ENCODE assay signal across 2 cellular contexts in genomic region chr12:57840701-57841100, GRCh38.
TF ChIP-seq lines count a peak whose summit lies in the region.

No MANE protein-coding gene starts in this region.

TF ChIP-seq in IMR-90, 13 proteins besides CTCF, POLR2A, EP300 and RAD21:
- TF ChIP-seq MAZ (IDR thresholded peaks at IDR 0.05; ENCODE audit: borderline replicate concordance, low read depth, low read length) (no peak), SMC3 (IDR thresholded peaks at IDR 0.05; ENCODE audit: low read depth, low read length) (no peak), MAFK (IDR thresholded peaks at IDR 0.05; ENCODE audit: low read depth, low read length) (no peak), CHD1 (IDR thresholded peaks at IDR 0.05; ENCODE audit: low read depth, low read length) (no peak), RFX5 (IDR thresholded peaks at IDR 0.05; ENCODE audit: low read depth, low read length) (no peak), CEBPB (IDR thresholded peaks at IDR 0.05; ENCODE audit: low read depth, low read length) (no peak), FOS (IDR thresholded peaks at IDR 0.05; ENCODE audit: low read depth, low read length) (no peak), RCOR1 (IDR thresholded peaks at IDR 0.05; ENCODE audit: insufficient replicate concordance, low read length) (no peak), MXI1 (IDR thresholded peaks at IDR 0.05; ENCODE audit: borderline replicate concordance, low read depth, low read length) (no peak), BHLHE40 (IDR thresholded peaks at IDR 0.05; ENCODE audit: low read depth, low read length) (no peak), NFE2L2 (IDR thresholded peaks at IDR 0.05; ENCODE audit: low read depth, low read length) (no peak)
- TF ChIP-seq, protein P1, sequence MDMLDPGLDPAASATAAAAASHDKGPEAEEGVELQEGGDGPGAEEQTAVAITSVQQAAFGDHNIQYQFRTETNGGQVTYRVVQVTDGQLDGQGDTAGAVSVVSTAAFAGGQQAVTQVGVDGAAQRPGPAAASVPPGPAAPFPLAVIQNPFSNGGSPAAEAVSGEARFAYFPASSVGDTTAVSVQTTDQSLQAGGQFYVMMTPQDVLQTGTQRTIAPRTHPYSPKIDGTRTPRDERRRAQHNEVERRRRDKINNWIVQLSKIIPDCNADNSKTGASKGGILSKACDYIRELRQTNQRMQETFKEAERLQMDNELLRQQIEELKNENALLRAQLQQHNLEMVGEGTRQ (IDR thresholded peaks at IDR 0.05; ENCODE audit: low read depth, low read length): no peak
- TF ChIP-seq, protein P2, sequence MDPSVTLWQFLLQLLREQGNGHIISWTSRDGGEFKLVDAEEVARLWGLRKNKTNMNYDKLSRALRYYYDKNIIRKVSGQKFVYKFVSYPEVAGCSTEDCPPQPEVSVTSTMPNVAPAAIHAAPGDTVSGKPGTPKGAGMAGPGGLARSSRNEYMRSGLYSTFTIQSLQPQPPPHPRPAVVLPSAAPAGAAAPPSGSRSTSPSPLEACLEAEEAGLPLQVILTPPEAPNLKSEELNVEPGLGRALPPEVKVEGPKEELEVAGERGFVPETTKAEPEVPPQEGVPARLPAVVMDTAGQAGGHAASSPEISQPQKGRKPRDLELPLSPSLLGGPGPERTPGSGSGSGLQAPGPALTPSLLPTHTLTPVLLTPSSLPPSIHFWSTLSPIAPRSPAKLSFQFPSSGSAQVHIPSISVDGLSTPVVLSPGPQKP (IDR thresholded peaks at IDR 0.05; ENCODE audit: borderline replicate concordance, low read depth, low read length): no peak
TF ChIP-seq in IMR-90: peak in this region for 0.

TF ChIP-seq in H1, 55 proteins besides CTCF, POLR2A, EP300 and RAD21:
- TF ChIP-seq, protein P3, sequence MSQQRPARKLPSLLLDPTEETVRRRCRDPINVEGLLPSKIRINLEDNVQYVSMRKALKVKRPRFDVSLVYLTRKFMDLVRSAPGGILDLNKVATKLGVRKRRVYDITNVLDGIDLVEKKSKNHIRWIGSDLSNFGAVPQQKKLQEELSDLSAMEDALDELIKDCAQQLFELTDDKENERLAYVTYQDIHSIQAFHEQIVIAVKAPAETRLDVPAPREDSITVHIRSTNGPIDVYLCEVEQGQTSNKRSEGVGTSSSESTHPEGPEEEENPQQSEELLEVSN (IDR thresholded peaks at IDR 0.05): no peak
- TF ChIP-seq EGR1 (IDR thresholded peaks at IDR 0.05; ENCODE audit: borderline replicate concordance, low read depth, low read length): no peak
- no peak for TF ChIP-seq GABPA (IDR thresholded peaks at IDR 0.05; ENCODE audit: borderline replicate concordance, insufficient read depth, low read length)
- TF ChIP-seq MAFK (IDR thresholded peaks at IDR 0.05; ENCODE audit: low read depth, low read length): no peak
- no peak for TF ChIP-seq SP1 (IDR thresholded peaks at IDR 0.05; ENCODE audit: low read depth, low read length)
- TF ChIP-seq POU5F1 (IDR thresholded peaks at IDR 0.05; ENCODE audit: low read depth, low read length): no peak
- no peak for TF ChIP-seq BRCA1 (IDR thresholded peaks at IDR 0.05; ENCODE audit: low read depth, low read length)
- no peak for TF ChIP-seq HDAC6 (IDR thresholded peaks at IDR 0.05; ENCODE audit: low read depth, low read length)
- TF ChIP-seq KDM5A (IDR thresholded peaks at IDR 0.05; ENCODE audit: low read length): no peak
- no peak for TF ChIP-seq JUN (IDR thresholded peaks at IDR 0.05; ENCODE audit: low read depth, low read length)
- no peak for TF ChIP-seq CEBPB (IDR thresholded peaks at IDR 0.05; ENCODE audit: low read depth, low read length)
- TF ChIP-seq POLR2AphosphoS5 (IDR thresholded peaks at IDR 0.05; ENCODE audit: low read depth, low read length): no peak
- TF ChIP-seq RFX5 (IDR thresholded peaks at IDR 0.05; ENCODE audit: borderline replicate concordance, low read depth, low read length): no peak
- TF ChIP-seq SRF (IDR thresholded peaks at IDR 0.05; ENCODE audit: low read depth, low read length): no peak
- TF ChIP-seq, protein P4, sequence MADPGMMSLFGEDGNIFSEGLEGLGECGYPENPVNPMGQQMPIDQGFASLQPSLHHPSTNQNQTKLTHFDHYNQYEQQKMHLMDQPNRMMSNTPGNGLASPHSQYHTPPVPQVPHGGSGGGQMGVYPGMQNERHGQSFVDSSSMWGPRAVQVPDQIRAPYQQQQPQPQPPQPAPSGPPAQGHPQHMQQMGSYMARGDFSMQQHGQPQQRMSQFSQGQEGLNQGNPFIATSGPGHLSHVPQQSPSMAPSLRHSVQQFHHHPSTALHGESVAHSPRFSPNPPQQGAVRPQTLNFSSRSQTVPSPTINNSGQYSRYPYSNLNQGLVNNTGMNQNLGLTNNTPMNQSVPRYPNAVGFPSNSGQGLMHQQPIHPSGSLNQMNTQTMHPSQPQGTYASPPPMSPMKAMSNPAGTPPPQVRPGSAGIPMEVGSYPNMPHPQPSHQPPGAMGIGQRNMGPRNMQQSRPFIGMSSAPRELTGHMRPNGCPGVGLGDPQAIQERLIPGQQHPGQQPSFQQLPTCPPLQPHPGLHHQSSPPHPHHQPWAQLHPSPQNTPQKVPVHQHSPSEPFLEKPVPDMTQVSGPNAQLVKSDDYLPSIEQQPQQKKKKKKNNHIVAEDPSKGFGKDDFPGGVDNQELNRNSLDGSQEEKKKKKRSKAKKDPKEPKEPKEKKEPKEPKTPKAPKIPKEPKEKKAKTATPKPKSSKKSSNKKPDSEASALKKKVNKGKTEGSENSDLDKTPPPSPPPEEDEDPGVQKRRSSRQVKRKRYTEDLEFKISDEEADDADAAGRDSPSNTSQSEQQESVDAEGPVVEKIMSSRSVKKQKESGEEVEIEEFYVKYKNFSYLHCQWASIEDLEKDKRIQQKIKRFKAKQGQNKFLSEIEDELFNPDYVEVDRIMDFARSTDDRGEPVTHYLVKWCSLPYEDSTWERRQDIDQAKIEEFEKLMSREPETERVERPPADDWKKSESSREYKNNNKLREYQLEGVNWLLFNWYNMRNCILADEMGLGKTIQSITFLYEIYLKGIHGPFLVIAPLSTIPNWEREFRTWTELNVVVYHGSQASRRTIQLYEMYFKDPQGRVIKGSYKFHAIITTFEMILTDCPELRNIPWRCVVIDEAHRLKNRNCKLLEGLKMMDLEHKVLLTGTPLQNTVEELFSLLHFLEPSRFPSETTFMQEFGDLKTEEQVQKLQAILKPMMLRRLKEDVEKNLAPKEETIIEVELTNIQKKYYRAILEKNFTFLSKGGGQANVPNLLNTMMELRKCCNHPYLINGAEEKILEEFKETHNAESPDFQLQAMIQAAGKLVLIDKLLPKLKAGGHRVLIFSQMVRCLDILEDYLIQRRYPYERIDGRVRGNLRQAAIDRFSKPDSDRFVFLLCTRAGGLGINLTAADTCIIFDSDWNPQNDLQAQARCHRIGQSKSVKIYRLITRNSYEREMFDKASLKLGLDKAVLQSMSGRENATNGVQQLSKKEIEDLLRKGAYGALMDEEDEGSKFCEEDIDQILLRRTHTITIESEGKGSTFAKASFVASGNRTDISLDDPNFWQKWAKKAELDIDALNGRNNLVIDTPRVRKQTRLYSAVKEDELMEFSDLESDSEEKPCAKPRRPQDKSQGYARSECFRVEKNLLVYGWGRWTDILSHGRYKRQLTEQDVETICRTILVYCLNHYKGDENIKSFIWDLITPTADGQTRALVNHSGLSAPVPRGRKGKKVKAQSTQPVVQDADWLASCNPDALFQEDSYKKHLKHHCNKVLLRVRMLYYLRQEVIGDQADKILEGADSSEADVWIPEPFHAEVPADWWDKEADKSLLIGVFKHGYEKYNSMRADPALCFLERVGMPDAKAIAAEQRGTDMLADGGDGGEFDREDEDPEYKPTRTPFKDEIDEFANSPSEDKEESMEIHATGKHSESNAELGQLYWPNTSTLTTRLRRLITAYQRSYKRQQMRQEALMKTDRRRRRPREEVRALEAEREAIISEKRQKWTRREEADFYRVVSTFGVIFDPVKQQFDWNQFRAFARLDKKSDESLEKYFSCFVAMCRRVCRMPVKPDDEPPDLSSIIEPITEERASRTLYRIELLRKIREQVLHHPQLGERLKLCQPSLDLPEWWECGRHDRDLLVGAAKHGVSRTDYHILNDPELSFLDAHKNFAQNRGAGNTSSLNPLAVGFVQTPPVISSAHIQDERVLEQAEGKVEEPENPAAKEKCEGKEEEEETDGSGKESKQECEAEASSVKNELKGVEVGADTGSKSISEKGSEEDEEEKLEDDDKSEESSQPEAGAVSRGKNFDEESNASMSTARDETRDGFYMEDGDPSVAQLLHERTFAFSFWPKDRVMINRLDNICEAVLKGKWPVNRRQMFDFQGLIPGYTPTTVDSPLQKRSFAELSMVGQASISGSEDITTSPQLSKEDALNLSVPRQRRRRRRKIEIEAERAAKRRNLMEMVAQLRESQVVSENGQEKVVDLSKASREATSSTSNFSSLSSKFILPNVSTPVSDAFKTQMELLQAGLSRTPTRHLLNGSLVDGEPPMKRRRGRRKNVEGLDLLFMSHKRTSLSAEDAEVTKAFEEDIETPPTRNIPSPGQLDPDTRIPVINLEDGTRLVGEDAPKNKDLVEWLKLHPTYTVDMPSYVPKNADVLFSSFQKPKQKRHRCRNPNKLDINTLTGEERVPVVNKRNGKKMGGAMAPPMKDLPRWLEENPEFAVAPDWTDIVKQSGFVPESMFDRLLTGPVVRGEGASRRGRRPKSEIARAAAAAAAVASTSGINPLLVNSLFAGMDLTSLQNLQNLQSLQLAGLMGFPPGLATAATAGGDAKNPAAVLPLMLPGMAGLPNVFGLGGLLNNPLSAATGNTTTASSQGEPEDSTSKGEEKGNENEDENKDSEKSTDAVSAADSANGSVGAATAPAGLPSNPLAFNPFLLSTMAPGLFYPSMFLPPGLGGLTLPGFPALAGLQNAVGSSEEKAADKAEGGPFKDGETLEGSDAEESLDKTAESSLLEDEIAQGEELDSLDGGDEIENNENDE (IDR thresholded peaks at IDR 0.05; ENCODE audit: insufficient replicate concordance, low read length): no peak
- TF ChIP-seq TAF7 (optimal IDR thresholded peaks at IDR 0.05; ENCODE audit: borderline replicate concordance, low read depth, low read length): no peak
- TF ChIP-seq CBX5 (IDR thresholded peaks at IDR 0.05; ENCODE audit: low read depth, low read length): no peak
- TF ChIP-seq SIRT6 (IDR thresholded peaks at IDR 0.05; ENCODE audit: low read length): no peak
